ENCODE assay signal across 8 cellular contexts in genomic region chr20:13546497-13547131, GRCh38.
DNase-seq lines count a peak whose midpoint lies in the region; ATAC-seq and TF ChIP-seq lines count a peak whose summit lies in the region.

No MANE protein-coding gene starts in this region.

- H3K27me3 Mint-ChIP-seq in activated CD8-positive, alpha-beta T cell treated with anti-CD3 and anti-CD28 coated beads for 36 hours: no peaks in the 10 kb centered on the region
- H3K27me3 Mint-ChIP-seq in endodermal cell (ENCODE audit: insufficient read depth): no peaks in the 10 kb centered on the region

- H3K4me3 ChIP-seq in AG04450 (ENCODE audit: low read depth, low read length) (no peak overlapping the region), endodermal cell (ENCODE audit: low read length) (no peak overlapping the region), mucosa of descending colon (no peak overlapping the region)

- intact Hi-C loops in activated CD8-positive, alpha-beta T cell treated with anti-CD3 and anti-CD28 coated beads for 36 hours (cut with micrococcal nuclease): loop anchor here (2.0 kb wide), 1 partner anchor 428 kb away; no protein-coding TSS in a partner anchor
- intact Hi-C loops in mucosa of descending colon (cut with DNase I, micrococcal nuclease): loop anchor here in 1 of 2 donors (10.0 kb wide), 2 partner anchors 152 to 422 kb away; no protein-coding TSS in a partner anchor

- peak; percentile 75 for TF ChIP-seq CTCF in AG04450 (IDR thresholded peaks at IDR 0.05; ENCODE audit: low read depth, low read length)
- peak; percentile 84 for TF ChIP-seq CTCF in activated CD8-positive, alpha-beta T cell treated with anti-CD3 and anti-CD28 coated beads for 36 hours (IDR thresholded peaks at IDR 0.05)
- peak; percentile 96 for TF ChIP-seq CTCF in endodermal cell (conservative IDR thresholded peaks at IDR 0.05)
- TF ChIP-seq CTCF in mucosa of descending colon (IDR thresholded peaks at IDR 0.05): peak; percentile 65

- no peak overlapping the region for H3K27ac Mint-ChIP-seq in activated CD8-positive, alpha-beta T cell treated with anti-CD3 and anti-CD28 coated beads for 36 hours
- peak overlapping the region; percentile 73 for H3K27ac Mint-ChIP-seq in endodermal cell

- H3K27me3 ChIP-seq in AG04450 (ENCODE audit: control insufficient read depth, insufficient read depth, low read length) (no peaks in the 10 kb centered on the region), endodermal cell (ENCODE audit: control insufficient read depth, insufficient read depth, low read length, poor library complexity, severe bottlenecking) (no peaks in the 10 kb centered on the region)

- ATAC-seq in GM18502 (IDR thresholded peaks at IDR 0.05; ENCODE audit: poor library complexity, unreplicated experiment) (peak; percentile 86), HG03175 (IDR thresholded peaks at IDR 0.05; ENCODE audit: unreplicated experiment) (peak; percentile 87), mucosa of descending colon (peak; percentile 83)
- ATAC-seq in activated CD8-positive, alpha-beta T cell treated with anti-CD3 and anti-CD28 coated beads for 36 hours: peak; percentile 56

- no peaks in the 10 kb centered on the region for H3K9me3 ChIP-seq in AG04450 (ENCODE audit: control insufficient read depth, insufficient read depth, low read length)
- no peaks in the 10 kb centered on the region for H3K9me3 ChIP-seq in endodermal cell (ENCODE audit: control insufficient read depth, low read length)
- no peaks in the 10 kb centered on the region for H3K9me3 ChIP-seq in mucosa of descending colon

- H3K9ac ChIP-seq in endodermal cell (ENCODE audit: extremely low read depth, low read length, poor library complexity, severe bottlenecking): no peak overlapping the region

- no peak overlapping the region for H3K27ac ChIP-seq in AG04450 (ENCODE audit: low read depth, low read length)
- no peak overlapping the region for H3K27ac ChIP-seq in endodermal cell (ENCODE audit: low read depth, low read length)

- POLR2A ChIA-PET in AG04450 (lab: Yijun Ruan, JAX): no interaction called here
- POLR2A ChIA-PET in activated CD8-positive, alpha-beta T cell treated with anti-CD3 and anti-CD28 coated beads for 36 hours (lab: Charles Lee): no interaction called here

- peak; percentile 30 for DNase-seq in AG04450 (ENCODE audit: low read depth, low spot score)
- peak; percentile 54 to 87 for DNase-seq in NCI-H526 (lab: John Stamatoyannopoulos, UW)
- peak; percentile 89 for DNase-seq in activated CD8-positive, alpha-beta T cell treated with anti-CD3 and anti-CD28 coated beads for 36 hours
- peak; percentile 95 for DNase-seq in endodermal cell
- DNase-seq in mucosa of descending colon: peak in 2 of 3 donors; percentile 84 to 96
- DNase-seq in stimulated activated CD8-positive, alpha-beta memory T cell treated with anti-CD3 and anti-CD28 coated beads, Interleukin-7, amount 100 ng/mL, for 24 hours (ENCODE audit: low read depth): peak; percentile 50

- no peak overlapping the region for H3K4me3 Mint-ChIP-seq in activated CD8-positive, alpha-beta T cell treated with anti-CD3 and anti-CD28 coated beads for 36 hours
- H3K4me3 Mint-ChIP-seq in endodermal cell: no peak overlapping the region

- H3K36me3 ChIP-seq in endodermal cell (ENCODE audit: control insufficient read depth, insufficient read depth, low read length) (no peaks in the 10 kb centered on the region), mucosa of descending colon (ENCODE audit: low read depth) (no peaks in the 10 kb centered on the region)

- 16% methylated on average over 2 of the region's 2 CpGs; no CpG with 5 or more reads in 1 of the 2 experiments for WGBS in endodermal cell (ENCODE audit: insufficient coverage in 1 of 2, insufficient read length in 1 of 2), 2 experiments

- H3K4me1 Mint-ChIP-seq in activated CD8-positive, alpha-beta T cell treated with anti-CD3 and anti-CD28 coated beads for 36 hours (ENCODE audit: low read depth): no peaks in the 10 kb centered on the region
- H3K4me1 Mint-ChIP-seq in endodermal cell: peaks cover 22% of the 10 kb centered on the region

- H3K4me1 ChIP-seq in endodermal cell (ENCODE audit: control insufficient read depth, insufficient read depth, low read length): peaks cover 3% of the 10 kb centered on the region
- H3K4me1 ChIP-seq in mucosa of descending colon (ENCODE audit: low read depth): no peaks in the 10 kb centered on the region

- CTCF ChIA-PET in AG04450 (lab: Charles Lee): interaction anchor here (0.6 to 5.8 kb wide), 109 partner anchors 9 to 621 kb away, joined by 3 to 86 read pairs (median 5); no protein-coding TSS in a partner anchor
- CTCF ChIA-PET in activated CD8-positive, alpha-beta T cell treated with anti-CD3 and anti-CD28 coated beads for 36 hours (lab: Charles Lee): interaction anchor here (0.6 to 5.0 kb wide), 66 partner anchors 9 to 622 kb away, joined by 3 to 78 read pairs (median 4); no protein-coding TSS in a partner anchor

- no peaks in the 10 kb centered on the region for H3K9me3 Mint-ChIP-seq in activated CD8-positive, alpha-beta T cell treated with anti-CD3 and anti-CD28 coated beads for 36 hours
- no peaks in the 10 kb centered on the region for H3K9me3 Mint-ChIP-seq in endodermal cell

- peaks cover 1% of the 10 kb centered on the region for H3K36me3 Mint-ChIP-seq in activated CD8-positive, alpha-beta T cell treated with anti-CD3 and anti-CD28 coated beads for 36 hours (ENCODE audit: low read depth)
- H3K36me3 Mint-ChIP-seq in endodermal cell (ENCODE audit: low read depth): no peaks in the 10 kb centered on the region

Comparison
In these comparisons a context has a peak if more than half of its experiments do, and no peak if none do; other contexts are left out.
1. DNase-seq: peak in every context shown above with its lines; median percentile 95 in endodermal cell; 90 in mucosa of descending colon; 89 in activated CD8-positive, alpha-beta T cell treated with anti-CD3 and anti-CD28 coated beads for 36 hours; 70 in NCI-H526; 50 in stimulated activated CD8-positive, alpha-beta memory T cell treated with anti-CD3 and anti-CD28 coated beads, Interleukin-7, amount 100 ng/mL, for 24 hours; 30 in AG04450.